Comparison of ENCODE assay signal across 1 cellular context in the genomic region with DNA sequence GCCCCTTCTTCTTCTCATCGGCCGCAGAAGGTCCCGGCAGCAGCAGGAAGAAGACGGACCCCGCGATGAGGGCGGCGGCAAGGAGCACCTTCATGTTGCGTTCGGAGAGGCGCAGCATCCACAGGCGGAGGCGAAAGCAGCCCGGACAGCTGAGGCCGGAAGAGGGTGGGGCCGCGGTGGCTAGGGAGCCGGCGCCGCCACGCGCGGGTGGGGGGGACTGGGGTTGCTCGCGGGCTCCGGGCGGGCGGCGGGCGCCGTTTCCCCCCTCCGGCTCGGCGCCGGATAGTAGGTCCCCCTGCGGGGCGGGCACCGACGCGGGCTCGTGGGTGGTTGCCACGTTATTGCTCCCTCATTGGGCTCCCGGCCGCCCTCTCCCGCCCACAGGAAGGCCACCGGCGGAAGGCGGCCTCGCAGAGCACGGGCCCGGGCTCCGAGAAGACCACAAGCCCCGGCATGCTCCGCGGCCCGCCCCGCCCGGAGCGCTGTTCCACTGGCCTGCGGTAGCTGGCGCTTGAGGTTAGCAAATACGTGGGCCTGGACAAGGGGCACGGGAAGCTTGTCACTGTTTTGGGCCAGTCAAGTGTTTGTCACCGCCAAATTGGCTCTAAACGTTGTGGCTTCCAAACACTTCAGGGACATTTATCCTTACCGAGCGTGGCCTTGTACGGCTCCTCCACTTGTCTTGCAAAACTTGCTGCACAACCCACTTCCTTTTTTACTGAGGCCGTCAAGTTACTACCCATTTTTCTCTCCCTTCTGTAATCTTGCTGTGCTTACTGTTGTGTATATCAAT.
TF ChIP-seq lines count a peak whose summit lies in the region.

A gene (minus strand): TSS at position 154 of the 793 bp plus-strand sequence. CDS start 36 bp downstream, at position 118.

TF ChIP-seq in K562, 482 proteins besides CTCF, POLR2A, EP300 and RAD21 (continued from another document and continues in another):
- TF ChIP-seq, protein P1, sequence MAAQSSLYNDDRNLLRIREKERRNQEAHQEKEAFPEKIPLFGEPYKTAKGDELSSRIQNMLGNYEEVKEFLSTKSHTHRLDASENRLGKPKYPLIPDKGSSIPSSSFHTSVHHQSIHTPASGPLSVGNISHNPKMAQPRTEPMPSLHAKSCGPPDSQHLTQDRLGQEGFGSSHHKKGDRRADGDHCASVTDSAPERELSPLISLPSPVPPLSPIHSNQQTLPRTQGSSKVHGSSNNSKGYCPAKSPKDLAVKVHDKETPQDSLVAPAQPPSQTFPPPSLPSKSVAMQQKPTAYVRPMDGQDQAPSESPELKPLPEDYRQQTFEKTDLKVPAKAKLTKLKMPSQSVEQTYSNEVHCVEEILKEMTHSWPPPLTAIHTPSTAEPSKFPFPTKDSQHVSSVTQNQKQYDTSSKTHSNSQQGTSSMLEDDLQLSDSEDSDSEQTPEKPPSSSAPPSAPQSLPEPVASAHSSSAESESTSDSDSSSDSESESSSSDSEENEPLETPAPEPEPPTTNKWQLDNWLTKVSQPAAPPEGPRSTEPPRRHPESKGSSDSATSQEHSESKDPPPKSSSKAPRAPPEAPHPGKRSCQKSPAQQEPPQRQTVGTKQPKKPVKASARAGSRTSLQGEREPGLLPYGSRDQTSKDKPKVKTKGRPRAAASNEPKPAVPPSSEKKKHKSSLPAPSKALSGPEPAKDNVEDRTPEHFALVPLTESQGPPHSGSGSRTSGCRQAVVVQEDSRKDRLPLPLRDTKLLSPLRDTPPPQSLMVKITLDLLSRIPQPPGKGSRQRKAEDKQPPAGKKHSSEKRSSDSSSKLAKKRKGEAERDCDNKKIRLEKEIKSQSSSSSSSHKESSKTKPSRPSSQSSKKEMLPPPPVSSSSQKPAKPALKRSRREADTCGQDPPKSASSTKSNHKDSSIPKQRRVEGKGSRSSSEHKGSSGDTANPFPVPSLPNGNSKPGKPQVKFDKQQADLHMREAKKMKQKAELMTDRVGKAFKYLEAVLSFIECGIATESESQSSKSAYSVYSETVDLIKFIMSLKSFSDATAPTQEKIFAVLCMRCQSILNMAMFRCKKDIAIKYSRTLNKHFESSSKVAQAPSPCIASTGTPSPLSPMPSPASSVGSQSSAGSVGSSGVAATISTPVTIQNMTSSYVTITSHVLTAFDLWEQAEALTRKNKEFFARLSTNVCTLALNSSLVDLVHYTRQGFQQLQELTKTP (IDR thresholded peaks at IDR 0.05; ENCODE audit: low read depth in 1 of 2, partially characterized antibody in 2 of 2) = peak; percentile 65 to 77
- TF ChIP-seq GATAD2B (IDR thresholded peaks at IDR 0.05; ENCODE audit: borderline replicate concordance) (0 out of 2 replicates have a peak, but pooled peaks have one; percentile 14), HSF4 (CRISPR knock-in tag; IDR thresholded peaks at IDR 0.05; ENCODE audit: borderline replicate concordance) (no peak), EGR1 (conservative IDR thresholded peaks at IDR 0.05) (peak; percentile 92), TOE1 (IDR thresholded peaks at IDR 0.05; ENCODE audit: borderline replicate concordance) (peak; percentile 89; the same call in 1 of the 2 replicates), TOE1 (CRISPR knock-in tag; IDR thresholded peaks at IDR 0.05; ENCODE audit: borderline replicate concordance, low read depth) (no peak), TBP (optimal IDR thresholded peaks at IDR 0.05; ENCODE audit: low read depth, low read length) (peak; percentile 91), FIP1L1 (IDR thresholded peaks at IDR 0.05; ENCODE audit: low read depth, low read length, poor library complexity, severe bottlenecking) (peak; percentile 78), NR2C1 (IDR thresholded peaks at IDR 0.05) (peak; percentile 52; the same call in 1 of the 2 replicates), NR2C1 (tag; IDR thresholded peaks at IDR 0.05) (peak; percentile 72), ERF (CRISPR knock-in tag; IDR thresholded peaks at IDR 0.05) (peak; percentile 21; the same call in 1 of the 2 replicates), ZNF174 (CRISPR knock-in tag; IDR thresholded peaks at IDR 0.05) (no peak), BCOR (IDR thresholded peaks at IDR 0.05) (peak; percentile 39; the same call in 1 of the 2 replicates), TEAD1 (CRISPR knock-in tag; IDR thresholded peaks at IDR 0.05) (peak; percentile 53 to 60; a peak in 1 of 4 replicates), RB1 (IDR thresholded peaks at IDR 0.05; ENCODE audit: low read depth) (peak; percentile 86; the same call in 1 of the 2 replicates), HDAC2 (IDR thresholded peaks at IDR 0.05) (peak; percentile 87), ZNF717 (CRISPR knock-in tag; IDR thresholded peaks at IDR 0.05) (no peak), NR2C2 (CRISPR knock-in tag; IDR thresholded peaks at IDR 0.05) (peak; percentile 26; the same call in 1 of the 2 replicates), NR2C2 (tag; IDR thresholded peaks at IDR 0.05) (peak; percentile 89), RBM25 (IDR thresholded peaks at IDR 0.05; ENCODE audit: low read depth, low read length, severe bottlenecking) (peak; percentile 92), SP2 (IDR thresholded peaks at IDR 0.05; ENCODE audit: extremely low read depth, low read depth, low read length, poor library complexity, severe bottlenecking) (peak; percentile 33), ZBTB17 (CRISPR knock-in tag; IDR thresholded peaks at IDR 0.05) (peak; percentile 47; the same call in 1 of the 2 replicates), RBM34 (IDR thresholded peaks at IDR 0.05; ENCODE audit: borderline replicate concordance, insufficient read depth, low read length) (no peak), DDX20 (tag; IDR thresholded peaks at IDR 0.05; ENCODE audit: low read depth) (no peak), LEF1 (IDR thresholded peaks at IDR 0.05) (peak; percentile 25; the same call in 1 of the 2 replicates), ARNT (IDR thresholded peaks at IDR 0.05) (peak; percentile 53 to 79; a peak in 1 of 4 replicates)
- TF ChIP-seq, protein P2, sequence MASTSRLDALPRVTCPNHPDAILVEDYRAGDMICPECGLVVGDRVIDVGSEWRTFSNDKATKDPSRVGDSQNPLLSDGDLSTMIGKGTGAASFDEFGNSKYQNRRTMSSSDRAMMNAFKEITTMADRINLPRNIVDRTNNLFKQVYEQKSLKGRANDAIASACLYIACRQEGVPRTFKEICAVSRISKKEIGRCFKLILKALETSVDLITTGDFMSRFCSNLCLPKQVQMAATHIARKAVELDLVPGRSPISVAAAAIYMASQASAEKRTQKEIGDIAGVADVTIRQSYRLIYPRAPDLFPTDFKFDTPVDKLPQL (IDR thresholded peaks at IDR 0.05; ENCODE audit: extremely low read depth, insufficient read length) = no peak
- TF ChIP-seq, protein P3, sequence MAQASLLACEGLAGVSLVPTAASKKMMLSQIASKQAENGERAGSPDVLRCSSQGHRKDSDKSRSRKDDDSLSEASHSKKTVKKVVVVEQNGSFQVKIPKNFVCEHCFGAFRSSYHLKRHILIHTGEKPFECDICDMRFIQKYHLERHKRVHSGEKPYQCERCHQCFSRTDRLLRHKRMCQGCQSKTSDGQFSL (CRISPR knock-in tag; IDR thresholded peaks at IDR 0.05) = no peak
- TF ChIP-seq, protein P3 (tag; IDR thresholded peaks at IDR 0.05) = no peak
- TF ChIP-seq, protein P4, sequence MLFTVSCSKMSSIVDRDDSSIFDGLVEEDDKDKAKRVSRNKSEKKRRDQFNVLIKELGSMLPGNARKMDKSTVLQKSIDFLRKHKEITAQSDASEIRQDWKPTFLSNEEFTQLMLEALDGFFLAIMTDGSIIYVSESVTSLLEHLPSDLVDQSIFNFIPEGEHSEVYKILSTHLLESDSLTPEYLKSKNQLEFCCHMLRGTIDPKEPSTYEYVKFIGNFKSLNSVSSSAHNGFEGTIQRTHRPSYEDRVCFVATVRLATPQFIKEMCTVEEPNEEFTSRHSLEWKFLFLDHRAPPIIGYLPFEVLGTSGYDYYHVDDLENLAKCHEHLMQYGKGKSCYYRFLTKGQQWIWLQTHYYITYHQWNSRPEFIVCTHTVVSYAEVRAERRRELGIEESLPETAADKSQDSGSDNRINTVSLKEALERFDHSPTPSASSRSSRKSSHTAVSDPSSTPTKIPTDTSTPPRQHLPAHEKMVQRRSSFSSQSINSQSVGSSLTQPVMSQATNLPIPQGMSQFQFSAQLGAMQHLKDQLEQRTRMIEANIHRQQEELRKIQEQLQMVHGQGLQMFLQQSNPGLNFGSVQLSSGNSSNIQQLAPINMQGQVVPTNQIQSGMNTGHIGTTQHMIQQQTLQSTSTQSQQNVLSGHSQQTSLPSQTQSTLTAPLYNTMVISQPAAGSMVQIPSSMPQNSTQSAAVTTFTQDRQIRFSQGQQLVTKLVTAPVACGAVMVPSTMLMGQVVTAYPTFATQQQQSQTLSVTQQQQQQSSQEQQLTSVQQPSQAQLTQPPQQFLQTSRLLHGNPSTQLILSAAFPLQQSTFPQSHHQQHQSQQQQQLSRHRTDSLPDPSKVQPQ (CRISPR knock-in tag; IDR thresholded peaks at IDR 0.05; ENCODE audit: borderline replicate concordance) = no peak
- TF ChIP-seq, protein P5, sequence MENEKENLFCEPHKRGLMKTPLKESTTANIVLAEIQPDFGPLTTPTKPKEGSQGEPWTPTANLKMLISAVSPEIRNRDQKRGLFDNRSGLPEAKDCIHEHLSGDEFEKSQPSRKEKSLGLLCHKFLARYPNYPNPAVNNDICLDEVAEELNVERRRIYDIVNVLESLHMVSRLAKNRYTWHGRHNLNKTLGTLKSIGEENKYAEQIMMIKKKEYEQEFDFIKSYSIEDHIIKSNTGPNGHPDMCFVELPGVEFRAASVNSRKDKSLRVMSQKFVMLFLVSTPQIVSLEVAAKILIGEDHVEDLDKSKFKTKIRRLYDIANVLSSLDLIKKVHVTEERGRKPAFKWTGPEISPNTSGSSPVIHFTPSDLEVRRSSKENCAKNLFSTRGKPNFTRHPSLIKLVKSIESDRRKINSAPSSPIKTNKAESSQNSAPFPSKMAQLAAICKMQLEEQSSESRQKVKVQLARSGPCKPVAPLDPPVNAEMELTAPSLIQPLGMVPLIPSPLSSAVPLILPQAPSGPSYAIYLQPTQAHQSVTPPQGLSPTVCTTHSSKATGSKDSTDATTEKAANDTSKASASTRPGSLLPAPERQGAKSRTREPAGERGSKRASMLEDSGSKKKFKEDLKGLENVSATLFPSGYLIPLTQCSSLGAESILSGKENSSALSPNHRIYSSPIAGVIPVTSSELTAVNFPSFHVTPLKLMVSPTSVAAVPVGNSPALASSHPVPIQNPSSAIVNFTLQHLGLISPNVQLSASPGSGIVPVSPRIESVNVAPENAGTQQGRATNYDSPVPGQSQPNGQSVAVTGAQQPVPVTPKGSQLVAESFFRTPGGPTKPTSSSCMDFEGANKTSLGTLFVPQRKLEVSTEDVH (IDR thresholded peaks at IDR 0.05; ENCODE audit: low read depth, partially characterized antibody) = peak; percentile 23
- TF ChIP-seq, protein P6, sequence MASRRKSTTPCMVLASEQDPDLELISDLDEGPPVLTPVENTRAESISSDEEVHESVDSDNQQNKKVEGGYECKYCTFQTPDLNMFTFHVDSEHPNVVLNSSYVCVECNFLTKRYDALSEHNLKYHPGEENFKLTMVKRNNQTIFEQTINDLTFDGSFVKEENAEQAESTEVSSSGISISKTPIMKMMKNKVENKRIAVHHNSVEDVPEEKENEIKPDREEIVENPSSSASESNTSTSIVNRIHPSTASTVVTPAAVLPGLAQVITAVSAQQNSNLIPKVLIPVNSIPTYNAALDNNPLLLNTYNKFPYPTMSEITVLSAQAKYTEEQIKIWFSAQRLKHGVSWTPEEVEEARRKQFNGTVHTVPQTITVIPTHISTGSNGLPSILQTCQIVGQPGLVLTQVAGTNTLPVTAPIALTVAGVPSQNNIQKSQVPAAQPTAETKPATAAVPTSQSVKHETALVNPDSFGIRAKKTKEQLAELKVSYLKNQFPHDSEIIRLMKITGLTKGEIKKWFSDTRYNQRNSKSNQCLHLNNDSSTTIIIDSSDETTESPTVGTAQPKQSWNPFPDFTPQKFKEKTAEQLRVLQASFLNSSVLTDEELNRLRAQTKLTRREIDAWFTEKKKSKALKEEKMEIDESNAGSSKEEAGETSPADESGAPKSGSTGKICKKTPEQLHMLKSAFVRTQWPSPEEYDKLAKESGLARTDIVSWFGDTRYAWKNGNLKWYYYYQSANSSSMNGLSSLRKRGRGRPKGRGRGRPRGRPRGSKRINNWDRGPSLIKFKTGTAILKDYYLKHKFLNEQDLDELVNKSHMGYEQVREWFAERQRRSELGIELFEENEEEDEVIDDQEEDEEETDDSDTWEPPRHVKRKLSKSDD (conservative IDR thresholded peaks at IDR 0.05; ENCODE audit: low read length) = peak; percentile 50; the same call in 1 of the 2 replicates
- TF ChIP-seq, protein P7, sequence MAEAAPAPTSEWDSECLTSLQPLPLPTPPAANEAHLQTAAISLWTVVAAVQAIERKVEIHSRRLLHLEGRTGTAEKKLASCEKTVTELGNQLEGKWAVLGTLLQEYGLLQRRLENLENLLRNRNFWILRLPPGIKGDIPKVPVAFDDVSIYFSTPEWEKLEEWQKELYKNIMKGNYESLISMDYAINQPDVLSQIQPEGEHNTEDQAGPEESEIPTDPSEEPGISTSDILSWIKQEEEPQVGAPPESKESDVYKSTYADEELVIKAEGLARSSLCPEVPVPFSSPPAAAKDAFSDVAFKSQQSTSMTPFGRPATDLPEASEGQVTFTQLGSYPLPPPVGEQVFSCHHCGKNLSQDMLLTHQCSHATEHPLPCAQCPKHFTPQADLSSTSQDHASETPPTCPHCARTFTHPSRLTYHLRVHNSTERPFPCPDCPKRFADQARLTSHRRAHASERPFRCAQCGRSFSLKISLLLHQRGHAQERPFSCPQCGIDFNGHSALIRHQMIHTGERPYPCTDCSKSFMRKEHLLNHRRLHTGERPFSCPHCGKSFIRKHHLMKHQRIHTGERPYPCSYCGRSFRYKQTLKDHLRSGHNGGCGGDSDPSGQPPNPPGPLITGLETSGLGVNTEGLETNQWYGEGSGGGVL (CRISPR knock-in tag; IDR thresholded peaks at IDR 0.05) = no peak
- TF ChIP-seq, protein P8, sequence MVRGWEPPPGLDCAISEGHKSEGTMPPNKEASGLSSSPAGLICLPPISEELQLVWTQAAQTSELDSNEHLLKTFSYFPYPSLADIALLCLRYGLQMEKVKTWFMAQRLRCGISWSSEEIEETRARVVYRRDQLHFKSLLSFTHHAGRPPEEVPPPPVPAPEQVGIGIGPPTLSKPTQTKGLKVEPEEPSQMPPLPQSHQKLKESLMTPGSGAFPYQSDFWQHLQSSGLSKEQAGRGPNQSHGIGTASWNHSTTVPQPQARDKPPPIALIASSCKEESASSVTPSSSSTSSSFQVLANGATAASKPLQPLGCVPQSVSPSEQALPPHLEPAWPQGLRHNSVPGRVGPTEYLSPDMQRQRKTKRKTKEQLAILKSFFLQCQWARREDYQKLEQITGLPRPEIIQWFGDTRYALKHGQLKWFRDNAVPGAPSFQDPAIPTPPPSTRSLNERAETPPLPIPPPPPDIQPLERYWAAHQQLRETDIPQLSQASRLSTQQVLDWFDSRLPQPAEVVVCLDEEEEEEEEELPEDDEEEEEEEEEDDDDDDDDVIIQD (CRISPR knock-in tag; IDR thresholded peaks at IDR 0.05) = no peak
- TF ChIP-seq, protein P9, sequence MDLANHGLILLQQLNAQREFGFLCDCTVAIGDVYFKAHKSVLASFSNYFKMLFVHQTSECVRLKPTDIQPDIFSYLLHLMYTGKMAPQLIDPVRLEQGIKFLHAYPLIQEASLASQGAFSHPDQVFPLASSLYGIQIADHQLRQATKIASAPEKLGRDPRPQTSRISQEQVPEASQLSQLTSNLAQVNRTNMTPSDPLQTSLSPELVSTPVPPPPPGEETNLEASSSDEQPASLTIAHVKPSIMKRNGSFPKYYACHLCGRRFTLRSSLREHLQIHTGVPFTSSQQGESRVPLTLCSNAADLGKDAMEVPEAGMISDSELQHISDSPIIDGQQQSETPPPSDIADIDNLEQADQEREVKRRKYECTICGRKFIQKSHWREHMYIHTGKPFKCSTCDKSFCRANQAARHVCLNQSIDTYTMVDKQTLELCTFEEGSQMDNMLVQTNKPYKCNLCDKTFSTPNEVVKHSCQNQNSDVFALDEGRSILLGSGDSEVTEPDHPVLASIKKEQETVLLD (IDR thresholded peaks at IDR 0.05) = 0 out of 2 replicates have a peak, but pooled peaks have one; percentile 48
